Comparison of ENCODE assay signal across 8 cellular contexts in the genomic region with DNA sequence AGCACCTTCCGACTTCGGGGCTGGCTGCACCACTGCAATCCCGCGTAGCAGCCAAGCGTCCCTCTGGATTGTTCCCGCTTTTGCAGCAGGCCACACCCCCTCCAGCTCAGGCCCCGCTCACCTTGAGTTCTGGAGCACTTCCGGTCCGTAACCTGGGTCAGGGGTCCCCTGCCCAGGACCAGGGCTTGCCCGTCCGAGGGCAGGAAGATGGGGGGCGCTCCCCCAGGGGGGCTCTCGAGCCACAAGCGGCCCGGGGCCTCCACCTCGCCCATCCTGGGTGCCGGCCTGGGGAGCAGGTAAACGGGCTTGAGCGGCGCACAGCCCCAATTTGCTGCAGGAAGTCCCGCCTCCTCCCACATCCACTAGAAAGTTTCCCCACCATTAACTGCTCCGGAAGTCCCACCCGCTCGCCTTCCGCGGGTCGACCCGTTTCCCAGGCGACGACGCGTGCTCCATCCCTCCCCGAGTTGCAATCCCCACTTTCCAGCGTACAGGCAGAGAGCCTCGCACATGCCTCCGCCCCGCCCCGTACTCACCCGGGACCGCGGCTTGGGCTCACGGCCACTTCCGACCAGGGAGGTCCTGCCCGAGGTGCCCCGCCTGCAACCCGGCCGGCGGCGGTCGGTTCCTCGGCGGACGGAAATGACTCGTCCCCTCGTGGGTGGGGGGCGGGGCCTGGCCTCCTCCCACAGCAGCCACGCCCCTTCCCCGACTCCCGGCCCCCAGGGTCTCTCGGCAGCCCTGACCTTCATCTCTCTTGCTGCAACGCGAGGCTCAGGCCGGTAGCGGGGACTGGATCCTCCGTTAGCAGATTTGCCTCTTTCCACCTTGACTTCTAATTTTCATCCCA. TPM values are rescaled to one million over a fixed set of nuclear protein-coding genes. Genes with fewer than 3 reads are reported as not detected.
DNase-seq lines count a peak whose midpoint lies in the region; ATAC-seq, FAIRE-seq and TF ChIP-seq lines count a peak whose summit lies in the region.

A gene (minus strand): TSS at position 644 of the 850 bp plus-strand sequence. CDS start 372 bp downstream, at position 272.

- no peak for TF ChIP-seq CTCF in WERI-Rb-1 (IDR thresholded peaks at IDR 0.05; ENCODE audit: low read depth, low read length)

- peak within 1 kb of the TSS; percentile 70 for H3K4me3 ChIP-seq in WERI-Rb-1 (ENCODE audit: low read depth, low read length)
- peak within 1 kb of the TSS; percentile 45 to 83 for H3K4me3 ChIP-seq in small intestine (ENCODE audit: low read depth in 1 of 2, low read length in 2 of 2)

- in situ Hi-C loops in T47D (cut with HindIII; ENCODE audit: low pct_unique_long_range_greater_than_20kb, low sequenced_read_pairs) = no loop called here

- 1% methylated on average over 59 to 65 of the region's 65 CpGs for WGBS in small intestine, 3 donors

- H3K36me3 ChIP-seq in WERI-Rb-1 = peaks cover 36% of the 10 kb centered on the region
- peaks cover 2 to 9% of the 10 kb centered on the region in 2 donors for H3K36me3 ChIP-seq in small intestine (ENCODE audit: control insufficient read depth in 2 of 2, insufficient read depth in 2 of 2, low read length in 2 of 2)

- ATAC-seq in GM18867 (IDR thresholded peaks at IDR 0.05; ENCODE audit: unreplicated experiment) (peak; percentile 35), HG03135 (IDR thresholded peaks at IDR 0.05; ENCODE audit: unreplicated experiment) (peak; percentile 39)

- peak within 1 kb of the TSS; percentile 94 for H3K27ac ChIP-seq in WERI-Rb-1
- H3K27ac ChIP-seq in small intestine (ENCODE audit: low read depth in 1 of 2, low read length in 1 of 2) = peak within 1 kb of the TSS; percentile 74 to 96

- peak; percentile 80 for DNase-seq in 8988T
- peak; percentile 87 for DNase-seq in NCI-H2227 treated with DMSO at 0.1 percent for 48 hours (lab: John Stamatoyannopoulos, UW)
- peak; percentile 89 for DNase-seq in WERI-Rb-1
- peak; percentile 82 to 89 for DNase-seq in T47D (ENCODE audit: low read depth in 1 of 2, low spot score in 1 of 2)
- peak; percentile 83 for DNase-seq in iPS-NIHi11 (ENCODE audit: low spot score)
- peak; percentile 89 for DNase-seq in small intestine

- H3K27me3 ChIP-seq in WERI-Rb-1 (ENCODE audit: insufficient read depth, low read depth, severe bottlenecking) = no peaks in the 10 kb centered on the region
- no peaks in the 10 kb centered on the region for H3K27me3 ChIP-seq in small intestine (ENCODE audit: control insufficient read depth in 2 of 2, insufficient read depth in 2 of 2, low read length in 2 of 2)

- no peak for FAIRE-seq in small intestine (lab: Jason Lieb, UNC)

- peaks cover 3 to 6% of the 10 kb centered on the region in 2 donors for H3K4me1 ChIP-seq in small intestine (ENCODE audit: control insufficient read depth in 2 of 2, insufficient read depth in 1 of 2, low read depth in 1 of 2, low read length in 1 of 2)

- no peaks in the 10 kb centered on the region for H3K9me3 ChIP-seq in WERI-Rb-1 (ENCODE audit: severe bottlenecking)
- no peaks in the 10 kb centered on the region for H3K9me3 ChIP-seq in small intestine (ENCODE audit: control insufficient read depth, low read depth)

RNA-seq across cellular contexts. Expression of the gene that starts here (rescaled TPM):
- polyA plus RNA-seq in small intestine = 10 to 100 TPM; 45.9 to 49.9 (median 49.4) TPM

Comparison
In these comparisons a context has a peak if more than half of its experiments do, and no peak if none do; other contexts are left out.
1. Peak in every context shown above with its lines: DNase-seq, ATAC-seq, H3K4me3 ChIP-seq and H3K27ac ChIP-seq.